Comparison of ENCODE assay signal across 9 cellular contexts in the genomic region with DNA sequence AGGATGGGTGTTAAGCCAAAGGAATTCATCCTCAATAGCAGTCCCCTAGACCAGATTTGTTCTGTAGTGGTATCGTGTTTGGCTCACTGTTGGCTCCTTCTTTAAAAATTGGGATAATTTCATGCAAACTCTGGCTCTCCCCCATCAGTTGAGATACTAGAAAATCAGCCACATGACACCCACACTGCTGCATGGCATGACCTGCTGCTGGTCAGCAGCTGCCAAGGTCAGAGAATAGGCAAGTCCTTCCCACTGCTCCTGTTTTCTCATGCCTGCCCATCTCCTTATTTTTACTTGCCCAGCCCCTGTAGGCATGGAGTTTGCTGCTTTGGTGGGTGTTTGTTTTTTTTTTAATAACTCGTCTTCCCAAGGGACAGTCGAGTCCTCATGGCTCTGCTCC. TPM values are rescaled to one million over a fixed set of nuclear protein-coding genes. Genes with fewer than 3 reads are reported as not detected.
DNase-seq lines count a peak whose midpoint lies in the region; ATAC-seq and TF ChIP-seq lines count a peak whose summit lies in the region.
"Had no signal": no experiment of that assay in that cellular context is flagged by ENCODE, and none has a peak within 500 bp of the region (broad histone marks: within the 10 kb centered on the region; RNA-seq: fewer than 3 reads in every experiment).

No MANE protein-coding gene starts in this region.

- peaks cover 0 to 6% of the 10 kb centered on the region in 2 donors for H3K4me1 ChIP-seq in breast epithelium
- peaks cover 11% of the 10 kb centered on the region for H3K4me1 ChIP-seq in mucosa of stomach (ENCODE audit: control insufficient read depth, insufficient read depth, low read length)

- H3K27me3 ChIP-seq in AG04450 (ENCODE audit: control insufficient read depth, insufficient read depth, low read length) (no peaks in the 10 kb centered on the region), breast epithelium (no peaks in the 10 kb centered on the region), mucosa of stomach (ENCODE audit: control insufficient read depth, insufficient read depth, low read length) (no peaks in the 10 kb centered on the region)

- TF ChIP-seq POLR2A in breast epithelium (IDR thresholded peaks at IDR 0.05) = no peak

- no peak for ATAC-seq in HG03571 (IDR thresholded peaks at IDR 0.05; ENCODE audit: unreplicated experiment)
- ATAC-seq in HG02571 (IDR thresholded peaks at IDR 0.05; ENCODE audit: unreplicated experiment) = no peak

- H3K36me3 ChIP-seq in KOPT-K1 (ENCODE audit: insufficient read depth, low read length) (peaks cover 32% of the 10 kb centered on the region), breast epithelium (no peaks in the 10 kb centered on the region), mucosa of stomach (ENCODE audit: control insufficient read depth, insufficient read depth, low read length) (peaks cover 5% of the 10 kb centered on the region)

- TF ChIP-seq CTCF in AG04450 (IDR thresholded peaks at IDR 0.05; ENCODE audit: low read depth, low read length) = no peak
- no peak for TF ChIP-seq CTCF in breast epithelium (IDR thresholded peaks at IDR 0.05)

- peak overlapping the region; percentile 82 for H3K9ac ChIP-seq in mucosa of stomach (ENCODE audit: low read length)

- intact Hi-C loops in breast epithelium (cut with DNase I; ENCODE audit: low total_unique reads) = loop anchor here (10.0 kb wide), 1 partner anchor 98 kb away; no protein-coding TSS in a partner anchor

- CTCF ChIA-PET in AG04450 (lab: Charles Lee) = no interaction called here

- H3K9me3 ChIP-seq in AG04450 (ENCODE audit: control insufficient read depth, insufficient read depth, low read length) (no peaks in the 10 kb centered on the region), KOPT-K1 (ENCODE audit: insufficient read depth, low read length, poor library complexity, severe bottlenecking) (no peaks in the 10 kb centered on the region), breast epithelium (no peaks in the 10 kb centered on the region), mucosa of stomach (ENCODE audit: control insufficient read depth, low read length) (no peaks in the 10 kb centered on the region)

- POLR2A ChIA-PET in AG04450 (lab: Yijun Ruan, JAX) = no interaction called here

- no peak overlapping the region for H3K27ac ChIP-seq in AG04450 (ENCODE audit: low read depth, low read length)
- H3K27ac ChIP-seq in KOPT-K1 (ENCODE audit: low read depth, low read length, poor library complexity, severe bottlenecking) = peak overlapping the region; percentile 87
- H3K27ac ChIP-seq in breast epithelium = peak overlapping the region; percentile 87 to 91

- DNase-seq in AG04450 (ENCODE audit: low read depth, low spot score) = no peak
- DNase-seq in breast epithelium (ENCODE audit: low spot score in 2 of 2) = no peak
- no peak for DNase-seq in NCI-H1105 treated with DMSO at 0.1 percent for 48 hours (lab: John Stamatoyannopoulos, UW)
- DNase-seq in stimulated activated CD4-positive, alpha-beta T cell treated with anti-CD3 and anti-CD28 coated beads, Interleukin-4, amount 100 ng/mL, for 24 hours = no peak
- DNase-seq: cortex of kidney had no signal

- peak overlapping the region; percentile 99 for H3K4me3 ChIP-seq in AG04450 (ENCODE audit: low read depth, low read length)
- peak overlapping the region in 2 of 3 donors; percentile 81 to 91 for H3K4me3 ChIP-seq in breast epithelium
- peak overlapping the region; percentile 80 for H3K4me3 ChIP-seq in mucosa of stomach (ENCODE audit: low read length)

RNA-seq across cellular contexts. Expression of gene SNRNP200, which starts 1.0 kb away (rescaled TPM):
- polyA plus RNA-seq in AG04450 (2011; rRNA removed) = 99.0 and 136 TPM in 2 replicates
- polyA minus RNA-seq in AG04450 (2011; rRNA and poly(A)+ RNA removed) = 231 and 300 TPM in 2 replicates
- total RNA-seq in breast epithelium = 100 to 1,000 TPM in 2 of 3 donors, 10 to 100 TPM in 1; 99.4 to 111 (median 109) TPM

RNA-seq across cellular contexts. Expression of gene ITPRIPL1, which starts 18.7 kb away (rescaled TPM):
- 3.4 and 3.7 TPM in 2 replicates for polyA plus RNA-seq in AG04450 (2011; rRNA removed)
- 3.4 and 5.1 TPM in 2 replicates for polyA minus RNA-seq in AG04450 (2011; rRNA and poly(A)+ RNA removed)
- 10 to 100 TPM in 1 of 3 donors, 1 to 10 TPM in 1, under 1 TPM in 1; 0.64 to 11.1 (median 6.9) TPM for total RNA-seq in breast epithelium

RNA-seq across cellular contexts. Expression of gene NCAPH, which starts 29.2 kb away (rescaled TPM):
- 5.8 and 7.2 TPM in 2 replicates for polyA plus RNA-seq in AG04450 (2011; rRNA removed)
- 5.2 and 6.2 TPM in 2 replicates for polyA minus RNA-seq in AG04450 (2011; rRNA and poly(A)+ RNA removed)
- 1 to 10 TPM in 1 of 3 donors, under 1 TPM in 2; 0.44 to 2.6 (median 0.66) TPM for total RNA-seq in breast epithelium

RNA-seq across cellular contexts. Expression of gene CIAO1, which starts 40.3 kb away (rescaled TPM):
- polyA plus RNA-seq in AG04450 (2011; rRNA removed) = 65.2 and 77.0 TPM in 2 replicates
- polyA minus RNA-seq in AG04450 (2011; rRNA and poly(A)+ RNA removed) = 66.0 and 85.9 TPM in 2 replicates
- total RNA-seq in breast epithelium = 100 to 1,000 TPM; 119 to 131 (median 127) TPM

RNA-seq across cellular contexts. Expression of gene TMEM127, which starts 40.6 kb away (rescaled TPM):
- 45.3 and 48.7 TPM in 2 replicates for polyA plus RNA-seq in AG04450 (2011; rRNA removed)
- polyA minus RNA-seq in AG04450 (2011; rRNA and poly(A)+ RNA removed) = 42.2 and 55.9 TPM in 2 replicates
- 10 to 100 TPM; 31.1 to 44.5 (median 35.2) TPM for total RNA-seq in breast epithelium
